In genomic region chr1:79648124-79648523, GRCh38 we compare ENCODE assay signal across 3 cellular contexts.
TF ChIP-seq lines count a peak whose summit lies in the region.

No MANE protein-coding gene starts in this region.

TF ChIP-seq in A549, 52 proteins besides CTCF, POLR2A, EP300 and RAD21:
- no peak for TF ChIP-seq FOXS1 (CRISPR knock-in tag; IDR thresholded peaks at IDR 0.05)
- no peak for TF ChIP-seq NFE2L2 (conservative IDR thresholded peaks at IDR 0.05; ENCODE audit: low read length)
- TF ChIP-seq MAFK (IDR thresholded peaks at IDR 0.05; ENCODE audit: partially characterized antibody) = peak; percentile 74
- no peak for TF ChIP-seq CBX8 (IDR thresholded peaks at IDR 0.05)

TF ChIP-seq in IMR-90, 13 proteins besides CTCF, POLR2A, EP300 and RAD21:
- no peak for TF ChIP-seq MXI1 (IDR thresholded peaks at IDR 0.05; ENCODE audit: borderline replicate concordance, low read depth, low read length)
- no peak for TF ChIP-seq RFX5 (IDR thresholded peaks at IDR 0.05; ENCODE audit: low read depth, low read length)
- TF ChIP-seq MAFK (IDR thresholded peaks at IDR 0.05; ENCODE audit: low read depth, low read length) = peak; percentile 94
- TF ChIP-seq NFE2L2 (IDR thresholded peaks at IDR 0.05; ENCODE audit: low read depth, low read length) = no peak
- no peak for TF ChIP-seq BHLHE40 (IDR thresholded peaks at IDR 0.05; ENCODE audit: low read depth, low read length)
- TF ChIP-seq MAZ (IDR thresholded peaks at IDR 0.05; ENCODE audit: borderline replicate concordance, low read depth, low read length) = no peak

TF ChIP-seq in H1, 55 proteins besides CTCF, POLR2A, EP300 and RAD21:
- peak; percentile 67; the same call in 1 of the 2 replicates for TF ChIP-seq MAFK (IDR thresholded peaks at IDR 0.05; ENCODE audit: low read depth, low read length)
- no peak for TF ChIP-seq E2F6 (IDR thresholded peaks at IDR 0.05)
